ENCODE assay signal across 38 cellular contexts in the genomic region with DNA sequence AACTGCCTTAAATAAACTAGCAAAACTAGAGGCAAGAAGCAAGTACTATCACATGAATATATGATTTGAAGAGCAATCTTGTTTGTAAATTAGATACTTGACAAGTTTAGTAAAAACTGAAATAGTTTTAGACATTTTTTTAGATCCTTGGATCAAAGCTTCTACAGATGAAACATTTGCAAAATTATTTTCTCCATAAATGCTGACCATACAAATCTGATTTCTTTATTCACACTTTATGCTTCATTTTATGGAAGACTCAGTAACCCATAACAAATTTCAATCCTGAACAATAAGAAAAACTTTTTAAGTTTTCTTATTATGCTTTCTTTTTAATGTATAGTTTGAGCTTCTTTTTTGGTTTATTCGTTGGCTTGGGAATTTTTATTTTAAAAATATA.
"Had no signal": no experiment of that assay in that cellular context is flagged by ENCODE, and none has a peak within 500 bp of the region (broad histone marks: within the 10 kb centered on the region; RNA-seq: fewer than 3 reads in every experiment).

No MANE protein-coding gene starts in this region.

- H3K9me3 Mint-ChIP-seq: activated CD4-positive, alpha-beta T cell treated with anti-CD3 and anti-CD28 coated beads, Interleukin-2, amount 10 ng/mL, durations not matched to agents 24 days and 14 days; activated CD8-positive, alpha-beta T cell treated with anti-CD3 and anti-CD28 coated beads for 36 hours; brain had no signal

- H3K4me3 Mint-ChIP-seq: activated B cell treated with CpG ODN at 0.5 μM for 24 hours; activated CD4-positive, alpha-beta memory T cell treated with anti-CD3 and anti-CD28 coated beads for 36 hours; activated CD4-positive, alpha-beta T cell treated with anti-CD3 and anti-CD28 coated beads, Interleukin-2, amount 10 ng/mL, durations not matched to agents 24 days and 14 days; activated CD8-positive, alpha-beta T cell treated with anti-CD3 and anti-CD28 coated beads for 36 hours; activated naive CD4-positive, alpha-beta T cell treated with anti-CD3 and anti-CD28 coated beads for 36 hours; activated naive CD8-positive, alpha-beta T cell treated with anti-CD3 and anti-CD28 coated beads for 36 hours; activated T-cell treated with anti-CD3 and anti-CD28 coated beads, Interleukin-2, amount 50 U/mL, for 4 hours; activated T-cell treated with anti-CD3 and anti-CD28 coated beads, Interleukin-2, amount 50 U/mL, for 72 hours; activated T-helper 1 cell treated with anti-CD3 and anti-CD28 coated beads, Interleukin-12 subunit alpha, Interleukin-12 subunit beta, Interleukin-2, Interleukin-4 antibody, amounts not matched to agents 30 ng/mL and 10 ng/mL and 1 ng/mL, durations not matched to agents 14 hours and 24 hours and 36 hours; activated T-helper 17 cell treated with anti-CD3 and anti-CD28 coated beads, Interleukin-2, amount 50 U/mL, for 72 hours; brain; central memory CD8-positive, alpha-beta T cell; T-helper 1 cell treated with Interleukin-12 subunit alpha and Interleukin-12 subunit beta and Interleukin-4 antibody, amounts not matched to agents 30 μg/mL and 1 μg/mL, for 36 hours; T-helper 2 cell treated with Interferon-gamma antibody and Interleukin-4, amounts not matched to agents 5 μg/mL and 100 μg/mL, for 36 hours had no signal

- H3K9me3 ChIP-seq: ascending aorta had no signal

- FAIRE-seq: bronchial epithelial cell, TTC549 had no signal

- H3K36me3 ChIP-seq: ascending aorta, cardiac muscle cell had no signal

- H3K4me1 ChIP-seq: ascending aorta had no signal

- H3K27ac Mint-ChIP-seq: activated B cell treated with CpG ODN at 0.5 μM for 24 hours; activated CD4-positive, alpha-beta memory T cell treated with anti-CD3 and anti-CD28 coated beads for 36 hours; activated CD4-positive, alpha-beta T cell treated with anti-CD3 and anti-CD28 coated beads, Interleukin-2, amount 10 ng/mL, durations not matched to agents 24 days and 14 days; activated CD8-positive, alpha-beta T cell treated with anti-CD3 and anti-CD28 coated beads for 36 hours; activated naive CD4-positive, alpha-beta T cell treated with anti-CD3 and anti-CD28 coated beads for 36 hours; activated naive CD4-positive, alpha-beta T cell treated with anti-CD3 and anti-CD28 coated beads, Interleukin-2, amount 50 U/mL, for 72 hours; activated naive CD8-positive, alpha-beta T cell treated with anti-CD3 and anti-CD28 coated beads for 36 hours; activated T-cell treated with anti-CD3 and anti-CD28 coated beads, Interleukin-2, amount 50 U/mL, for 72 hours; activated T-helper 1 cell treated with anti-CD3 and anti-CD28 coated beads, Interleukin-12 subunit alpha, Interleukin-12 subunit beta, Interleukin-2, Interleukin-4 antibody, amounts not matched to agents 30 ng/mL and 10 ng/mL and 1 ng/mL, durations not matched to agents 14 hours and 24 hours and 36 hours; activated T-helper 17 cell treated with anti-CD3 and anti-CD28 coated beads, Interleukin-2, amount 50 U/mL, for 72 hours; brain; T-helper 1 cell treated with Interleukin-12 subunit alpha and Interleukin-12 subunit beta and Interleukin-4 antibody, amounts not matched to agents 30 μg/mL and 1 μg/mL, for 36 hours; T-helper 2 cell treated with Interferon-gamma antibody and Interleukin-4, amounts not matched to agents 5 μg/mL and 100 μg/mL, for 36 hours had no signal

- H3K27me3 Mint-ChIP-seq: activated B cell treated with CpG ODN at 0.5 μM for 24 hours; activated CD4-positive, alpha-beta memory T cell treated with anti-CD3 and anti-CD28 coated beads for 36 hours; activated CD4-positive, alpha-beta T cell treated with anti-CD3 and anti-CD28 coated beads, Interleukin-2, amount 10 ng/mL, durations not matched to agents 24 days and 14 days; activated CD8-positive, alpha-beta T cell treated with anti-CD3 and anti-CD28 coated beads for 36 hours; activated naive CD8-positive, alpha-beta T cell treated with anti-CD3 and anti-CD28 coated beads for 36 hours; activated T-helper 17 cell treated with anti-CD3 and anti-CD28 coated beads, Interleukin-2, amount 50 U/mL, for 72 hours; brain; central memory CD8-positive, alpha-beta T cell had no signal

- H3K36me3 Mint-ChIP-seq: activated CD4-positive, alpha-beta memory T cell treated with anti-CD3 and anti-CD28 coated beads for 36 hours; activated naive CD8-positive, alpha-beta T cell treated with anti-CD3 and anti-CD28 coated beads for 36 hours; brain had no signal

- ATAC-seq: activated CD8-positive, alpha-beta T cell treated with anti-CD3 and anti-CD28 coated beads for 36 hours; activated naive CD4-positive, alpha-beta T cell treated with anti-CD3 and anti-CD28 coated beads, Interleukin-2, amount 50 U/mL, for 72 hours; activated T-cell treated with anti-CD3 and anti-CD28 coated beads, Interleukin-2, amount 50 U/mL, for 4 hours; activated T-cell treated with anti-CD3 and anti-CD28 coated beads, Interleukin-2, amount 50 U/mL, for 72 hours; activated T-helper 17 cell treated with anti-CD3 and anti-CD28 coated beads, Interleukin-2, amount 50 U/mL, for 72 hours had no signal

- H3K27ac ChIP-seq: ascending aorta, cardiac muscle cell, VCaP had no signal

- H3K4me1 Mint-ChIP-seq: activated B cell treated with CpG ODN at 0.5 μM for 24 hours; activated CD4-positive, alpha-beta T cell treated with anti-CD3 and anti-CD28 coated beads, Interleukin-2, amount 10 ng/mL, durations not matched to agents 24 days and 14 days; activated naive CD8-positive, alpha-beta T cell treated with anti-CD3 and anti-CD28 coated beads for 36 hours; activated T-helper 17 cell treated with anti-CD3 and anti-CD28 coated beads, Interleukin-2, amount 50 U/mL, for 72 hours; brain; central memory CD8-positive, alpha-beta T cell had no signal

- DNase-seq: activated B cell treated with CpG ODN at 0.5 μM for 24 hours; activated CD4-positive, alpha-beta memory T cell treated with anti-CD3 and anti-CD28 coated beads for 36 hours; activated CD4-positive, alpha-beta T cell treated with anti-CD3 and anti-CD28 coated beads for 4 hours; activated CD4-positive, alpha-beta T cell treated with anti-CD3 and anti-CD28 coated beads, Interleukin-2, amount 10 ng/mL, durations not matched to agents 24 days and 14 days; activated CD4-positive, alpha-beta T cell treated with anti-CD3 and anti-CD28 coated beads, Interleukin-2, amount 50 U/mL, for 1 hour; activated CD4-positive, alpha-beta T cell treated with anti-CD3 and anti-CD28 coated beads, Interleukin-2, amount 50 U/mL, for 4 hours; activated CD4-positive, CD25-positive, alpha-beta regulatory T cell treated with anti-CD3 and anti-CD28 coated beads, Interleukin-2, amount 50 U/mL, for 72 hours; activated CD8-positive, alpha-beta memory T cell treated with anti-CD3 and anti-CD28 coated beads, Interleukin-2, amount 50 U/mL, for 4 hours; activated CD8-positive, alpha-beta T cell treated with anti-CD3 and anti-CD28 coated beads for 36 hours; activated effector memory CD4-positive, alpha-beta T cell treated with anti-CD3 and anti-CD28 coated beads, Interleukin-2, amount 50 U/mL, for 16 hours; activated gamma-delta T cell treated with Interleukin-2 at 50 U/mL for 16 hours; activated naive CD4-positive, alpha-beta T cell; activated naive CD4-positive, alpha-beta T cell treated with anti-CD3 and anti-CD28 coated beads for 36 hours; activated naive CD4-positive, alpha-beta T cell treated with anti-CD3 and anti-CD28 coated beads, Interleukin-2, amount 50 U/mL, for 16 hours; activated naive CD8-positive, alpha-beta T cell treated with anti-CD3 and anti-CD28 coated beads for 36 hours; activated T-cell treated with anti-CD3 and anti-CD28 coated beads for 4 hours; activated T-cell treated with anti-CD3 and anti-CD28 coated beads, Interleukin-2, amount 50 U/mL, for 1 hour; activated T-cell treated with anti-CD3 and anti-CD28 coated beads, Interleukin-2, amount 50 U/mL, for 4 hours; activated T-cell treated with anti-CD3 and anti-CD28 coated beads, Interleukin-2, amount 50 U/mL, for 72 hours; amygdala; anterior cingulate cortex; caudate nucleus; cerebellar nuclear complex; T-helper 1 cell; T-helper 2 cell; T-helper 9 cell had no signal

- H3K27me3 ChIP-seq: ascending aorta, cardiac muscle cell had no signal

- H3K4me3 ChIP-seq: ascending aorta, cardiac muscle cell had no signal
